ENCODE assay signal across 15 cellular contexts in the genomic region with DNA sequence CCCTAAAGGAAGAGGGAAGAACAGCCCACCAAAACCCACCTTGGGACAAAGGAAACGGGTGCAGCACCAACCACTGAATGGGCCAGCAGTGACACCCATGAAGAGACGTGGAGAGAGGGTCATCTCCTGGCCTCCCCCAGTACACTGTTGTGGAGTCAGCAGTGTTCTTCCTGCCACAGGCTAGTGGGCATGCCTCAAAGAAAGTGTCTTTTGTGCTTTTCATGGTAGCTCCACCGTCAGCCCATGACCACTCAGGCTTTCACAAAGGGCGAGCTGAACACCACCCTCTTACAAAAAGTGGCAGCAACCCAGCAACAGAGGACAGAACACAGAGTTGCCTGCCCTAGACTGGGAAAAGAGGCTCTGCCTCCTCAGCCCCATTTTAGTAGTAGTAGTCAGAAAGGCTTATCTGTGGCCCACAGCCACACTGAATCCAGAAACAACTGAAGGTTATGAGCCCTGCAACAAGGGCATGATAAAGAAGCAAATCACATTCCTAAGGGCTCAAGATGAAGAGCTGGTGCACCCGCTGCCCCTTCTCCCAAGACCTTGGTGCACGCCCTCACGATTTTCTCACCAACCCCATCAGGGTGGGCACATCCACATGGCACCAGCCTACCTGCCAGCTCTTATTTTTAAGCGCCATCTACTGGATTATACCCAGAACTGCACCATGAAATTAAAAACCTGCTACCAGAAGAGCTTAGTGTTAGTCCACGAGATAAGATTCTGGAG. TPM values are rescaled to one million over a fixed set of nuclear protein-coding genes. Genes with fewer than 3 reads are reported as not detected.
DNase-seq lines count a peak whose midpoint lies in the region; ATAC-seq, FAIRE-seq and TF ChIP-seq lines count a peak whose summit lies in the region.
"Had no signal": no experiment of that assay in that cellular context is flagged by ENCODE, and none has a peak within 500 bp of the region (broad histone marks: within the 10 kb centered on the region; RNA-seq: fewer than 3 reads in every experiment).

No MANE protein-coding gene starts in this region.

- POLR2A ChIA-PET in K562 (lab: Yijun Ruan, JAX), result interaction anchor here (0.6 to 2.0 kb wide), 5 partner anchors 12 to 69 kb away, joined by 3 to 7 read pairs (median 4); no protein-coding TSS in a partner anchor

- intact Hi-C loops in K562 (cut with micrococcal nuclease) (loop anchor here (2.0 to 10.0 kb wide), 4 partner anchors 64 to 578 kb away; no protein-coding TSS in a partner anchor), lower lobe of right lung (cut with DNase I) (no loop called here), mucosa of descending colon (cut with DNase I, micrococcal nuclease) (no loop called here)

- peak; percentile 47 to 80 (median 57) for TF ChIP-seq CTCF in K562 (IDR thresholded peaks at IDR 0.05 in 2 of 3, conservative IDR thresholded peaks at IDR 0.05 in 1 of 3; ENCODE audit: insufficient read depth in 2 of 3, low read depth in 1 of 3, low read length in 3 of 3)
- TF ChIP-seq CTCF in lower lobe of right lung (IDR thresholded peaks at IDR 0.05), result peak; percentile 26
- no peak for TF ChIP-seq CTCF in mucosa of descending colon (IDR thresholded peaks at IDR 0.05)

- WGBS in K562 (ENCODE audit: insufficient coverage, low coverage, missing lambda C conversion rate), result 28% methylated on average over 8 of the region's 9 CpGs

- peak overlapping the region; percentile 32; the same call in 1 of the 2 replicates for H3K4me2 ChIP-seq in K562 (ENCODE audit: insufficient read depth, low read length)

- H3K9me3 ChIP-seq in K562 (replicated peaks; ENCODE audit: control insufficient read depth, insufficient read depth, low read depth, low read length), result no peaks in the 10 kb centered on the region; the same call in 1 of the 2 replicates
- peaks cover 3% of the 10 kb centered on the region for H3K9me3 ChIP-seq in lower lobe of right lung
- H3K9me3 ChIP-seq in mucosa of descending colon, result peaks cover under 1% of the 10 kb centered on the region

- no peak overlapping the region; a peak in 1 of 4 replicates for H3K9ac ChIP-seq in K562 (ENCODE audit: insufficient read depth in 1 of 2, low read depth in 2 of 2, low read length in 2 of 2)

- DNase-seq in ELF-1 (ENCODE audit: low read depth, low spot score) (peak; percentile 35), K562 (ENCODE audit: extremely low read depth in 1 of 4, low spot score in 3 of 4) (peak in 2 of 4 experiments; percentile 37 to 55), lower lobe of right lung (no peak), SIG-M5 (lab: John Stamatoyannopoulos, UW) (no peak), mucosa of descending colon (no peak)
- DNase-seq in Jurkat, Clone E6-1 (ENCODE audit: low read depth, low spot score), result peak; percentile 14
- DNase-seq: activated CD4-positive, alpha-beta T cell treated with anti-CD3 and anti-CD28 coated beads, Interleukin-2, amount 10 ng/mL, durations not matched to agents 24 days and 14 days; activated naive CD4-positive, alpha-beta T cell treated with anti-CD3 and anti-CD28 coated beads, Interleukin-2, amount 10 ng/mL, durations not matched to agents 7 days and 5 days; DMS79; islet precursor cell; NCI-H187 treated with DMSO at 0.1 percent for 48 hours; occipital lobe had no signal

- in situ Hi-C loops in K562 (cut with MboI), result no loop called here

- H2AFZ ChIP-seq in K562 (ENCODE audit: low read depth, low read length), result no peak overlapping the region

- H4K20me1 ChIP-seq in K562 (replicated peaks; ENCODE audit: control insufficient read depth, insufficient read depth, low read length), result 0 out of 2 replicates have a peak, but pooled peaks cover 5% of the 10 kb centered on the region

- FAIRE-seq in K562 (lab: Jason Lieb, UNC), result peak; percentile 66

- ATAC-seq in K562 (peak; percentile 88), lower lobe of right lung (no peak), GM18873 (IDR thresholded peaks at IDR 0.05; ENCODE audit: low FRiP score, unreplicated experiment) (no peak), mucosa of descending colon (no peak), GM21390 (IDR thresholded peaks at IDR 0.05; ENCODE audit: unreplicated experiment) (no peak)

- peak in 1 of 2 experiments; percentile 73; a peak in 3 of 4 replicates for TF ChIP-seq RAD21 in K562 (CRISPR knock-in tag; conservative IDR thresholded peaks at IDR 0.05 in 1 of 2, IDR thresholded peaks at IDR 0.05 in 1 of 2)

- CTCF ChIA-PET in K562 (lab: Yijun Ruan, JAX; ENCODE audit: low intra/inter-chr PET ratio), result no interaction called here

- H3K4me3 ChIP-seq in Jurkat, Clone E6-1 (ENCODE audit: low read length), result no peak overlapping the region
- no peak overlapping the region for H3K4me3 ChIP-seq in K562
- H3K4me3 ChIP-seq in lower lobe of right lung, result no peak overlapping the region
- no peak overlapping the region for H3K4me3 ChIP-seq in mucosa of descending colon
- H3K4me3 ChIP-seq: tibial nerve had no signal

- TF ChIP-seq EP300 in K562 (IDR thresholded peaks at IDR 0.05; ENCODE audit: low read length), result no peak

- TF ChIP-seq POLR2A in K562 (conservative IDR thresholded peaks at IDR 0.05), result no peak

- peaks cover 4% of the 10 kb centered on the region for H3K9me1 ChIP-seq in K562 (ENCODE audit: control insufficient read depth, insufficient read depth, low read length)

- peaks cover 44% of the 10 kb centered on the region for H3K79me2 ChIP-seq in K562 (ENCODE audit: control insufficient read depth, insufficient read depth, low read length)

- H3K36me3 ChIP-seq in K562 (ENCODE audit: control insufficient read depth, insufficient read depth, low read length) (no peaks in the 10 kb centered on the region; the same call in 2 of the 3 replicates), lower lobe of right lung (no peaks in the 10 kb centered on the region), mucosa of descending colon (ENCODE audit: low read depth) (no peaks in the 10 kb centered on the region)

- H3K4me1 ChIP-seq in K562 (replicated peaks in 1 of 2; ENCODE audit: control insufficient read depth in 2 of 2, insufficient read depth in 2 of 2, low read length in 2 of 2), result peaks cover 8 to 15% of the 10 kb centered on the region in 2 experiments; a peak in 3 of 5 replicates
- H3K4me1 ChIP-seq in lower lobe of right lung, result no peaks in the 10 kb centered on the region
- H3K4me1 ChIP-seq in mucosa of descending colon (ENCODE audit: low read depth), result no peaks in the 10 kb centered on the region

- no TSS peak for BruUV-seq in K562 (replicated peaks; lab: Mats Ljungman, UMichigan)

- no peaks in the 10 kb centered on the region for H3K27me3 ChIP-seq in K562 (ENCODE audit: control insufficient read depth in 2 of 2, insufficient read depth in 2 of 2, low read length in 2 of 2)
- H3K27me3 ChIP-seq in lower lobe of right lung (ENCODE audit: low read depth), result no peaks in the 10 kb centered on the region
- H3K27me3 ChIP-seq: tibial nerve had no signal

- peak overlapping the region; percentile 37; the same call in 2 of the 3 replicates for H3K27ac ChIP-seq in K562 (ENCODE audit: extremely low read depth, low read depth, low read length)
- no peak overlapping the region for H3K27ac ChIP-seq in lower lobe of right lung
- H3K27ac ChIP-seq: tibial nerve had no signal

TF ChIP-seq in K562, 482 proteins besides CTCF, POLR2A, EP300 and RAD21 (continues in another document):
- TF ChIP-seq STAT5A (IDR thresholded peaks at IDR 0.05; ENCODE audit: borderline replicate concordance, low read length), result peak; percentile 48; the same call in 1 of the 2 replicates
- no peak for TF ChIP-seq NFYB (IDR thresholded peaks at IDR 0.05; ENCODE audit: extremely low read depth, insufficient read length)
- TF ChIP-seq TAF1 (IDR thresholded peaks at IDR 0.05; ENCODE audit: control insufficient read depth, extremely low read depth, insufficient read depth, low read length, severe bottlenecking), result no peak
- TF ChIP-seq, protein P1, sequence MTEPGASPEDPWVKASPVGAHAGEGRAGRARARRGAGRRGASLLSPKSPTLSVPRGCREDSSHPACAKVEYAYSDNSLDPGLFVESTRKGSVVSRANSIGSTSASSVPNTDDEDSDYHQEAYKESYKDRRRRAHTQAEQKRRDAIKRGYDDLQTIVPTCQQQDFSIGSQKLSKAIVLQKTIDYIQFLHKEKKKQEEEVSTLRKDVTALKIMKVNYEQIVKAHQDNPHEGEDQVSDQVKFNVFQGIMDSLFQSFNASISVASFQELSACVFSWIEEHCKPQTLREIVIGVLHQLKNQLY (CRISPR knock-in tag; conservative IDR thresholded peaks at IDR 0.05), result no peak
- peak; percentile 75; the same call in 1 of the 2 replicates for TF ChIP-seq ARID1B (IDR thresholded peaks at IDR 0.05)
- TF ChIP-seq MTA3 (IDR thresholded peaks at IDR 0.05; ENCODE audit: borderline replicate concordance), result no peak

RNA-seq across cellular contexts. Expression of a gene that starts 53.1 kb away (rescaled TPM):
- polyA plus RNA-seq in Jurkat, Clone E6-1 (2012; ENCODE audit: insufficient read depth, insufficient read length), result 32.0 TPM
- total RNA-seq in K562 (2011; cell fraction: chromatin; rRNA removed; ENCODE audit: low replicate concordance), result 18.1 and 35.6 TPM in 2 replicates
- total RNA-seq in K562 (2011; cell fraction: nucleolus; rRNA removed), result 8.5 and 12.8 TPM in 2 replicates
- 17.7 and 29.4 TPM in 2 replicates for total RNA-seq in K562 (2011; cell fraction: nucleoplasm; rRNA removed)
- total RNA-seq in K562 (2014; rRNA removed) (11.1 and 11.7 TPM in 2 replicates), K562 (2014; rRNA removed; fragmentation: Illumina TruSeq; extraction: Trizol) (23.0 and 26.2 TPM in 2 replicates), K562 (2015; rRNA removed; fragmentation: Illumina TruSeq; extraction: Trizol) (24.1 and 30.0 TPM in 2 replicates), K562 (2021) (17.5 and 18.0 TPM in 2 replicates), lower lobe of right lung (18.8 TPM), mucosa of descending colon (10 to 100 TPM; 13.0 to 23.6 (median 14.5) TPM)
- polyA plus RNA-seq in K562 (2011; rRNA removed) (34.2 and 40.4 TPM in 2 replicates), K562 (2014; fragmentation: Illumina TruSeq; extraction: Trizol) (23.2 and 25.5 TPM in 2 replicates), K562 (2014; fragmentation: Nextera tagmentation; extraction: Ambion mirVana) (1 to 10 TPM; 6.7 to 9.5 TPM), K562 (2014; rRNA removed) (24.3 and 27.2 TPM in 2 replicates)
- polyA plus RNA-seq in K562 (2011; cell fraction: cytosol; rRNA removed), result 10.8 and 21.3 TPM in 2 replicates
- polyA plus RNA-seq in K562 (2011; cell fraction: nucleus; rRNA removed), result 19.7 and 26.9 TPM in 2 replicates
- 16.9 and 20.4 TPM in 2 replicates for polyA plus RNA-seq in K562 (2012)
- 17.5 and 25.7 TPM in 2 replicates for polyA minus RNA-seq in K562 (2011; rRNA and poly(A)+ RNA removed)
- polyA minus RNA-seq in K562 (2011; cell fraction: cytosol; rRNA and poly(A)+ RNA removed), result 7.4 and 12.3 TPM in 2 replicates
- 22.5 and 33.3 TPM in 2 replicates for polyA minus RNA-seq in K562 (2011; cell fraction: nucleus; rRNA and poly(A)+ RNA removed)

Comparison
In these comparisons a context has a peak if more than half of its experiments do, and no peak if none do; other contexts are left out.
1. DNase-seq: peak in ELF-1 (single experiment) and Jurkat, Clone E6-1 (single experiment); none in lower lobe of right lung (single experiment), SIG-M5 (single experiment) and mucosa of descending colon (0 of 3).